18 cellular contexts compared by ENCODE assay signal in the genomic region with DNA sequence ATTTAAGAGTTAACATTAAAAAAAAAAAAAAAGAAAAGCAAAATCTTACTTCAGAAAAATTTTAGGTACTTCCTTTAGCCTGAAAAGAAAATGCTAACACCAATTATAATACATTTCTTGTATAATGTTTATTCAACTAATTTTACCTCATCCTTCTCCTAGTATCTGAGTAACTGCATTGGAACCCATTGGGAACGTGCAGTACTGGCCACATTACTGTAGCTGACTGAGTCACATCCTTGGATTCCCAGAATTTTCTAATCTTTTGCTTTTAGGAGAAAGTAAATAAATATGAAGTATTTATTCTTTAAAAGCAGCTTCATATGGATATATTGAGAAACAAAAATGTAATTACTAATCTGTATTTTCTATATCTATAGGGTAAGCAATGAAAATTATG.
DNase-seq lines count a peak whose midpoint lies in the region; ATAC-seq, FAIRE-seq and TF ChIP-seq lines count a peak whose summit lies in the region.
"Had no signal": no experiment of that assay in that cellular context is flagged by ENCODE, and none has a peak within 500 bp of the region (broad histone marks: within the 10 kb centered on the region; RNA-seq: fewer than 3 reads in every experiment).

No MANE protein-coding gene starts in this region.

- DNase-seq in AG08396 (ENCODE audit: low spot score) (peak; percentile 27), LHCN-M2 (ENCODE audit: low read depth) (peak; percentile 38), astrocyte of the spinal cord (ENCODE audit: low read depth, low spot score) (peak; percentile 47), fibroblast of lung (ENCODE audit: low read depth in 2 of 2) (peak; percentile 23 to 57), T-cell (no peak), small intestine (no peak)
- DNase-seq in activated CD8-positive, alpha-beta memory T cell treated with anti-CD3 and anti-CD28 coated beads, Interleukin-2, amount 50 U/mL, for 48 hours, result no peak
- no peak for DNase-seq in CD8-positive, alpha-beta T cell
- DNase-seq: CD4-positive, alpha-beta T cell; DMS153; DMS79 treated with DMSO at 0.1 percent for 48 hours; GF-D8; GOT3; HFFc6 had no signal

- H3K9me3 Mint-ChIP-seq in T-cell, result no peaks in the 10 kb centered on the region
- no peaks in the 10 kb centered on the region for H3K9me3 Mint-ChIP-seq in CD8-positive, alpha-beta T cell

- in situ Hi-C loops in astrocyte of the spinal cord (cut with HindIII; ENCODE audit: low sequenced_read_pairs), result no loop called here

- H3K9me3 ChIP-seq in fibroblast of lung (ENCODE audit: control insufficient read depth, insufficient read depth, low read depth, low read length) (no peaks in the 10 kb centered on the region), small intestine (ENCODE audit: control insufficient read depth, low read depth) (no peaks in the 10 kb centered on the region)
- H3K9me3 ChIP-seq in CD8-positive, alpha-beta T cell (ENCODE audit: low read length), result no peaks in the 10 kb centered on the region
- H3K9me3 ChIP-seq: HAP-1 had no signal

- H3K27me3 ChIP-seq in fibroblast of lung (ENCODE audit: control insufficient read depth, insufficient read depth, low read length), result no peaks in the 10 kb centered on the region
- H3K27me3 ChIP-seq in small intestine (ENCODE audit: control insufficient read depth in 2 of 2, insufficient read depth in 2 of 2, low read length in 2 of 2), result no peaks in the 10 kb centered on the region
- no peaks in the 10 kb centered on the region for H3K27me3 ChIP-seq in CD8-positive, alpha-beta T cell (ENCODE audit: insufficient read depth, low read length)

- no peaks in the 10 kb centered on the region for H4K20me1 ChIP-seq in fibroblast of lung (ENCODE audit: control insufficient read depth, extremely low read depth, insufficient read depth, low read length)
- H4K20me1 ChIP-seq: BLaER1 treated with 17β-estradiol and CSF1 and Interleukin-3, amounts not matched to agents 10 nM and 100 nM had no signal

- no peak overlapping the region for H2AFZ ChIP-seq in fibroblast of lung (ENCODE audit: low read length)

- H3K4me1 Mint-ChIP-seq in T-cell, result no peaks in the 10 kb centered on the region
- no peaks in the 10 kb centered on the region for H3K4me1 Mint-ChIP-seq in CD8-positive, alpha-beta T cell (ENCODE audit: low read depth)

- H3K27ac ChIP-seq in fibroblast of lung (ENCODE audit: insufficient read depth, low read length), result no peak overlapping the region
- H3K27ac ChIP-seq in small intestine (ENCODE audit: low read depth in 1 of 2, low read length in 1 of 2), result no peak overlapping the region
- no peak overlapping the region for H3K27ac ChIP-seq in CD8-positive, alpha-beta T cell (ENCODE audit: low read depth, low read length)
- H3K27ac ChIP-seq: 22Rv1; BLaER1 treated with 17β-estradiol and CSF1 and Interleukin-3, amounts not matched to agents 10 nM and 100 nM had no signal

- no peaks in the 10 kb centered on the region for H3K4me1 ChIP-seq in fibroblast of lung (ENCODE audit: control insufficient read depth, extremely low read depth, insufficient read depth, low read length)
- H3K4me1 ChIP-seq in small intestine (ENCODE audit: control insufficient read depth in 2 of 2, insufficient read depth in 1 of 2, low read depth in 1 of 2, low read length in 1 of 2), result no peaks in the 10 kb centered on the region
- H3K4me1 ChIP-seq in CD8-positive, alpha-beta T cell (ENCODE audit: insufficient read depth, low read length), result no peaks in the 10 kb centered on the region
- H3K4me1 ChIP-seq: BLaER1 treated with 17β-estradiol and CSF1 and Interleukin-3, amounts not matched to agents 10 nM and 100 nM; HAP-1 had no signal

- H3K27me3 Mint-ChIP-seq in T-cell, result peaks cover 0 to 4% of the 10 kb centered on the region in 2 donors
- H3K27me3 Mint-ChIP-seq in CD8-positive, alpha-beta T cell (ENCODE audit: low read depth), result no peaks in the 10 kb centered on the region
- H3K27me3 Mint-ChIP-seq: CD4-positive, alpha-beta T cell had no signal

- no peak for FAIRE-seq in small intestine (lab: Jason Lieb, UNC)
- FAIRE-seq: D721Med had no signal

- H3K36me3 Mint-ChIP-seq in T-cell, result no peaks in the 10 kb centered on the region
- no peaks in the 10 kb centered on the region for H3K36me3 Mint-ChIP-seq in CD8-positive, alpha-beta T cell

- H3K9ac ChIP-seq in fibroblast of lung (ENCODE audit: insufficient read depth, low read length), result no peak overlapping the region
- H3K9ac ChIP-seq: BLaER1 treated with 17β-estradiol and CSF1 and Interleukin-3, amounts not matched to agents 10 nM and 100 nM had no signal

- no peak overlapping the region for H3K27ac Mint-ChIP-seq in T-cell
- no peak overlapping the region for H3K27ac Mint-ChIP-seq in CD8-positive, alpha-beta T cell
- H3K27ac Mint-ChIP-seq: CD4-positive, alpha-beta T cell; HFFc6 had no signal

- H3K36me3 ChIP-seq in fibroblast of lung (ENCODE audit: control insufficient read depth, insufficient read depth, low read length) (no peaks in the 10 kb centered on the region), small intestine (ENCODE audit: control insufficient read depth in 2 of 2, insufficient read depth in 2 of 2, low read length in 2 of 2) (no peaks in the 10 kb centered on the region)
- no peaks in the 10 kb centered on the region for H3K36me3 ChIP-seq in CD8-positive, alpha-beta T cell (ENCODE audit: insufficient read depth, low read length)
- H3K36me3 ChIP-seq: BLaER1 treated with 17β-estradiol and CSF1 and Interleukin-3, amounts not matched to agents 10 nM and 100 nM; HAP-1 had no signal

- H3K4me3 ChIP-seq in astrocyte of the spinal cord (ENCODE audit: low read depth, low read length) (no peak overlapping the region), fibroblast of lung (replicated peaks in 1 of 4; ENCODE audit: control extremely low read depth in 1 of 4, insufficient read depth in 1 of 4, low read depth in 3 of 4, low read length in 4 of 4) (no peak overlapping the region), small intestine (ENCODE audit: low read depth in 1 of 2, low read length in 2 of 2) (no peak overlapping the region)
- H3K4me3 ChIP-seq in CD8-positive, alpha-beta T cell (ENCODE audit: low read depth, low read length), result no peak overlapping the region
- H3K4me3 ChIP-seq: BLaER1 treated with 17β-estradiol and CSF1 and Interleukin-3, amounts not matched to agents 10 nM and 100 nM; HAP-1 had no signal

- CTCF ChIA-PET in T-cell (lab: Charles Lee), result interaction anchor here in 1 of 2 donors (0.6 kb wide), 1 partner anchor 13 kb away, joined by 5 read pairs; no protein-coding TSS in a partner anchor
- CTCF ChIA-PET in CD8-positive, alpha-beta T cell (lab: Charles Lee), result no interaction called here

- intact Hi-C loops in CD8-positive, alpha-beta T cell (cut with DNase I, micrococcal nuclease), result no loop called here

- no peaks in the 10 kb centered on the region for H3K79me2 ChIP-seq in fibroblast of lung (ENCODE audit: control insufficient read depth, insufficient read depth, low read length)

- H3K4me2 ChIP-seq in fibroblast of lung (ENCODE audit: extremely low read depth, insufficient read depth, low read length), result no peak overlapping the region
- H3K4me2 ChIP-seq: BLaER1 treated with 17β-estradiol and CSF1 and Interleukin-3, amounts not matched to agents 10 nM and 100 nM had no signal

- ATAC-seq in T-cell (replicated peaks in 1 of 4), result no peak
- no peak for ATAC-seq in CD8-positive, alpha-beta T cell

- WGBS in small intestine, 3 donors, result 25 to 86% (median 62%) methylated on average over 1 of the region's 1 CpG

- POLR2A ChIA-PET in T-cell (lab: Charles Lee), result no interaction called here
- POLR2A ChIA-PET in CD8-positive, alpha-beta T cell (lab: Charles Lee), result no interaction called here

- H3K4me3 Mint-ChIP-seq in T-cell, result no peak overlapping the region
- no peak overlapping the region for H3K4me3 Mint-ChIP-seq in CD8-positive, alpha-beta T cell
- H3K4me3 Mint-ChIP-seq: CD4-positive, alpha-beta T cell; HFFc6 had no signal

- no peak for TF ChIP-seq CTCF in astrocyte of the spinal cord (IDR thresholded peaks at IDR 0.05; ENCODE audit: low read depth, low read length)
- TF ChIP-seq CTCF in fibroblast of lung (conservative IDR thresholded peaks at IDR 0.05 in 1 of 2, IDR thresholded peaks at IDR 0.05 in 1 of 2; ENCODE audit: low read depth in 1 of 2, low read length in 2 of 2), result no peak
- TF ChIP-seq CTCF in CD8-positive, alpha-beta T cell (IDR thresholded peaks at IDR 0.05), result no peak

Comparison
In these comparisons a context has a peak if more than half of its experiments do, and no peak if none do; other contexts are left out.
1. DNase-seq: peak in AG08396 (single experiment), LHCN-M2 (single experiment), astrocyte of the spinal cord (single experiment) and fibroblast of lung (2 of 2); none in T-cell (0 of 34), small intestine (single experiment), activated CD8-positive, alpha-beta memory T cell treated with anti-CD3 and anti-CD28 coated beads, Interleukin-2, amount 50 U/mL, for 48 hours (single experiment) and CD8-positive, alpha-beta T cell (0 of 7).